Comparison of ENCODE assay signal across 10 cellular contexts in genomic region chr1:193417420-193417819, GRCh38.
A peak's percentile ranks its signal among the peaks of the same experiment; 100 is the strongest.
DNase-seq lines count a peak whose midpoint lies in the region; ATAC-seq and TF ChIP-seq lines count a peak whose summit lies in the region.
"Had no signal": no experiment of that assay in that cellular context is flagged by ENCODE, and none has a peak within 500 bp of the region (broad histone marks: within the 10 kb centered on the region; RNA-seq: fewer than 3 reads in every experiment).

No MANE protein-coding gene starts in this region.

- H3K4me3 ChIP-seq in fibroblast of lung (replicated peaks in 1 of 4; ENCODE audit: control extremely low read depth in 1 of 4, insufficient read depth in 1 of 4, low read depth in 3 of 4, low read length in 4 of 4): no peak overlapping the region

- H3K79me2 ChIP-seq in fibroblast of lung (ENCODE audit: control insufficient read depth, insufficient read depth, low read length): no peaks in the 10 kb centered on the region

- peak overlapping the region; percentile 10 for H2AFZ ChIP-seq in fibroblast of lung (ENCODE audit: low read length)

- peak overlapping the region; percentile 35 for H3K4me3 Mint-ChIP-seq in stimulated activated naive CD8-positive, alpha-beta T cell treated with anti-CD3 and anti-CD28 coated beads, Interleukin-15, Interleukin-2, amounts not matched to agents 100 ng/mL and 50 ng/mL, for 24 hours
- no peak overlapping the region for H3K4me3 Mint-ChIP-seq in activated T-helper 2 cell treated with anti-CD3 and anti-CD28 coated beads, Interferon-gamma antibody, Interleukin-2, Interleukin-4, amounts not matched to agents 10 μg/mL and 5 μg/mL and 100 μg/mL, durations not matched to agents 14 hours and 24 hours and 36 hours (ENCODE audit: low read depth)
- H3K4me3 Mint-ChIP-seq in nephron progenitor cell: no peak overlapping the region

- no peaks in the 10 kb centered on the region for H3K9me3 ChIP-seq in fibroblast of lung (ENCODE audit: control insufficient read depth, insufficient read depth, low read depth, low read length)
- H3K9me3 ChIP-seq: heart right ventricle had no signal

- H3K4me1 Mint-ChIP-seq in stimulated activated naive CD8-positive, alpha-beta T cell treated with anti-CD3 and anti-CD28 coated beads, Interleukin-15, Interleukin-2, amounts not matched to agents 100 ng/mL and 50 ng/mL, for 24 hours (ENCODE audit: low read depth): peaks cover 63% of the 10 kb centered on the region
- H3K4me1 Mint-ChIP-seq in activated T-helper 2 cell treated with anti-CD3 and anti-CD28 coated beads, Interferon-gamma antibody, Interleukin-2, Interleukin-4, amounts not matched to agents 10 μg/mL and 5 μg/mL and 100 μg/mL, durations not matched to agents 14 hours and 24 hours and 36 hours (ENCODE audit: low read depth): peaks cover 53% of the 10 kb centered on the region
- H3K4me1 Mint-ChIP-seq in nephron progenitor cell: peaks cover 30% of the 10 kb centered on the region

- no peak overlapping the region for H3K27ac ChIP-seq in fibroblast of lung (ENCODE audit: insufficient read depth, low read length)

- intact Hi-C loops in activated T-helper 2 cell treated with anti-CD3 and anti-CD28 coated beads, Interferon-gamma antibody, Interleukin-2, Interleukin-4, amounts not matched to agents 10 μg/mL and 5 μg/mL and 100 μg/mL, durations not matched to agents 14 hours and 24 hours and 36 hours (cut with micrococcal nuclease): loop anchor here (5.0 to 10.0 kb wide), 3 partner anchors 385 to 877 kb away; no protein-coding TSS in a partner anchor

- DNase-seq in stimulated activated naive CD8-positive, alpha-beta T cell treated with anti-CD3 and anti-CD28 coated beads, Interleukin-15, Interleukin-2, amounts not matched to agents 100 U/mL and 50 U/mL, for 24 hours: no peak
- DNase-seq in activated CD4-positive, alpha-beta T cell treated with anti-CD3 and anti-CD28 coated beads, Interleukin-2, amount 50 U/mL, for 1 hour: peak; percentile 14
- DNase-seq in fibroblast of lung (ENCODE audit: low read depth in 2 of 2): peak; percentile 20 to 37
- no peak for DNase-seq in C1 segment of cervical spinal cord (lab: John Stamatoyannopoulos, UW)
- no peak for DNase-seq in activated T-helper 2 cell treated with anti-CD3 and anti-CD28 coated beads, Interferon-gamma antibody, Interleukin-2, Interleukin-4, amounts not matched to agents 10 μg/mL and 5 μg/mL and 100 μg/mL, durations not matched to agents 14 hours and 24 hours and 36 hours (ENCODE audit: low spot score)
- no peak for DNase-seq in nephron progenitor cell
- DNase-seq: heart right ventricle, nucleus accumbens had no signal

- H3K4me2 ChIP-seq in fibroblast of lung (ENCODE audit: extremely low read depth, insufficient read depth, low read length): no peak overlapping the region

- TF ChIP-seq CTCF in fibroblast of lung (conservative IDR thresholded peaks at IDR 0.05 in 1 of 2, IDR thresholded peaks at IDR 0.05 in 1 of 2; ENCODE audit: low read depth in 1 of 2, low read length in 2 of 2): no peak
- TF ChIP-seq CTCF in nephron progenitor cell (IDR thresholded peaks at IDR 0.05): no peak

- H3K27me3 Mint-ChIP-seq in stimulated activated naive CD8-positive, alpha-beta T cell treated with anti-CD3 and anti-CD28 coated beads, Interleukin-15, Interleukin-2, amounts not matched to agents 100 ng/mL and 50 ng/mL, for 24 hours: no peaks in the 10 kb centered on the region
- H3K27me3 Mint-ChIP-seq in activated T-helper 2 cell treated with anti-CD3 and anti-CD28 coated beads, Interferon-gamma antibody, Interleukin-2, Interleukin-4, amounts not matched to agents 10 μg/mL and 5 μg/mL and 100 μg/mL, durations not matched to agents 14 hours and 24 hours and 36 hours (ENCODE audit: low read depth): no peaks in the 10 kb centered on the region
- peaks cover 5% of the 10 kb centered on the region for H3K27me3 Mint-ChIP-seq in nephron progenitor cell (ENCODE audit: low read depth, poor library complexity)

- no peaks in the 10 kb centered on the region for H4K20me1 ChIP-seq in fibroblast of lung (ENCODE audit: control insufficient read depth, extremely low read depth, insufficient read depth, low read length)

- H3K27ac Mint-ChIP-seq in stimulated activated naive CD8-positive, alpha-beta T cell treated with anti-CD3 and anti-CD28 coated beads, Interleukin-15, Interleukin-2, amounts not matched to agents 100 ng/mL and 50 ng/mL, for 24 hours: peak overlapping the region; percentile 79
- H3K27ac Mint-ChIP-seq in activated T-helper 2 cell treated with anti-CD3 and anti-CD28 coated beads, Interferon-gamma antibody, Interleukin-2, Interleukin-4, amounts not matched to agents 10 μg/mL and 5 μg/mL and 100 μg/mL, durations not matched to agents 14 hours and 24 hours and 36 hours: no peak overlapping the region
- H3K27ac Mint-ChIP-seq in nephron progenitor cell: no peak overlapping the region

- H3K4me1 ChIP-seq in fibroblast of lung (ENCODE audit: control insufficient read depth, extremely low read depth, insufficient read depth, low read length): peaks cover 3% of the 10 kb centered on the region

- ATAC-seq in stimulated activated naive CD8-positive, alpha-beta T cell treated with anti-CD3 and anti-CD28 coated beads, Interleukin-15, Interleukin-2, amounts not matched to agents 100 U/mL and 50 U/mL, for 24 hours: no peak
- no peak for ATAC-seq in HG02642 (IDR thresholded peaks at IDR 0.05; ENCODE audit: poor library complexity, unreplicated experiment)

- H3K9me3 Mint-ChIP-seq in stimulated activated naive CD8-positive, alpha-beta T cell treated with anti-CD3 and anti-CD28 coated beads, Interleukin-15, Interleukin-2, amounts not matched to agents 100 ng/mL and 50 ng/mL, for 24 hours: peaks cover 11% of the 10 kb centered on the region
- H3K9me3 Mint-ChIP-seq in activated T-helper 2 cell treated with anti-CD3 and anti-CD28 coated beads, Interferon-gamma antibody, Interleukin-2, Interleukin-4, amounts not matched to agents 10 μg/mL and 5 μg/mL and 100 μg/mL, durations not matched to agents 14 hours and 24 hours and 36 hours: peaks cover 15% of the 10 kb centered on the region
- no peaks in the 10 kb centered on the region for H3K9me3 Mint-ChIP-seq in nephron progenitor cell

- H3K36me3 ChIP-seq in fibroblast of lung (ENCODE audit: control insufficient read depth, insufficient read depth, low read length): no peaks in the 10 kb centered on the region
- H3K36me3 ChIP-seq: heart right ventricle had no signal

- no peak overlapping the region for H3K9ac ChIP-seq in fibroblast of lung (ENCODE audit: insufficient read depth, low read length)

- no peaks in the 10 kb centered on the region for H3K27me3 ChIP-seq in fibroblast of lung (ENCODE audit: control insufficient read depth, insufficient read depth, low read length)
- H3K27me3 ChIP-seq: heart right ventricle had no signal

- H3K36me3 Mint-ChIP-seq in stimulated activated naive CD8-positive, alpha-beta T cell treated with anti-CD3 and anti-CD28 coated beads, Interleukin-15, Interleukin-2, amounts not matched to agents 100 ng/mL and 50 ng/mL, for 24 hours (ENCODE audit: low read depth): no peaks in the 10 kb centered on the region
- peaks cover 15% of the 10 kb centered on the region for H3K36me3 Mint-ChIP-seq in activated T-helper 2 cell treated with anti-CD3 and anti-CD28 coated beads, Interferon-gamma antibody, Interleukin-2, Interleukin-4, amounts not matched to agents 10 μg/mL and 5 μg/mL and 100 μg/mL, durations not matched to agents 14 hours and 24 hours and 36 hours (ENCODE audit: low read depth)
- H3K36me3 Mint-ChIP-seq in nephron progenitor cell (ENCODE audit: low read depth): no peaks in the 10 kb centered on the region

Comparison
In these comparisons a context has a peak if more than half of its experiments do, and no peak if none do; other contexts are left out.
1. DNase-seq: peak in activated CD4-positive, alpha-beta T cell treated with anti-CD3 and anti-CD28 coated beads, Interleukin-2, amount 50 U/mL, for 1 hour (single experiment) and fibroblast of lung (2 of 2); none in stimulated activated naive CD8-positive, alpha-beta T cell treated with anti-CD3 and anti-CD28 coated beads, Interleukin-15, Interleukin-2, amounts not matched to agents 100 U/mL and 50 U/mL, for 24 hours (single experiment), C1 segment of cervical spinal cord (0 of 14), activated T-helper 2 cell treated with anti-CD3 and anti-CD28 coated beads, Interferon-gamma antibody, Interleukin-2, Interleukin-4, amounts not matched to agents 10 μg/mL and 5 μg/mL and 100 μg/mL, durations not matched to agents 14 hours and 24 hours and 36 hours (single experiment) and nephron progenitor cell (single experiment).